Comparison of ENCODE assay signal across 1 cellular context in genomic region chr5:128749584-128749983, GRCh38.
TF ChIP-seq lines count a peak whose summit lies in the region.

No MANE protein-coding gene starts in this region.

TF ChIP-seq in GM12878, 131 proteins besides CTCF, POLR2A, EP300 and RAD21 (continued from another document):
- no peak for TF ChIP-seq ASH2L (IDR thresholded peaks at IDR 0.05; ENCODE audit: borderline replicate concordance, low read depth)
- no peak for TF ChIP-seq RBBP5 (conservative IDR thresholded peaks at IDR 0.05)
- no peak for TF ChIP-seq SREBF2 (IDR thresholded peaks at IDR 0.05; ENCODE audit: low read length)
- TF ChIP-seq IRF5 (IDR thresholded peaks at IDR 0.05; ENCODE audit: borderline replicate concordance) = no peak
- TF ChIP-seq FOS (IDR thresholded peaks at IDR 0.05; ENCODE audit: borderline replicate concordance, extremely low read depth, insufficient read length) = no peak
- TF ChIP-seq NFIC (IDR thresholded peaks at IDR 0.05; ENCODE audit: low read depth, low read length) = no peak
- TF ChIP-seq IKZF1 (conservative IDR thresholded peaks at IDR 0.05) = no peak
- no peak for TF ChIP-seq POLR2AphosphoS5 (IDR thresholded peaks at IDR 0.05; ENCODE audit: low read length)
- TF ChIP-seq ATF3 (IDR thresholded peaks at IDR 0.05; ENCODE audit: borderline replicate concordance, extremely low read depth, low read depth, low read length) = no peak
- TF ChIP-seq EED (IDR thresholded peaks at IDR 0.05; ENCODE audit: low read depth) = no peak
